In genomic region chr3:179929091-179929529, GRCh38 we compare ENCODE assay signal across 8 cellular contexts.
DNase-seq lines count a peak whose midpoint lies in the region; ATAC-seq, FAIRE-seq and TF ChIP-seq lines count a peak whose summit lies in the region.

No MANE protein-coding gene starts in this region.

- DNase-seq in CD14-positive monocyte (ENCODE audit: low spot score) (no peak), HTR-8/SVneo (ENCODE audit: insufficient read length, low spot score) (peak; percentile 14), NT2/D1 (ENCODE audit: low read depth, low spot score) (peak; percentile 76), activated T-helper 1 cell treated with Interleukin-2 at 50 U/mL for 16 hours (ENCODE audit: low read depth) (peak; percentile 1), globus pallidus (ENCODE audit: low spot score) (peak; percentile 85), renal cortical epithelial cell (ENCODE audit: low read depth) (peak; percentile 58)

- no peaks in the 10 kb centered on the region for H3K36me3 Mint-ChIP-seq in CD14-positive monocyte

- peak; percentile 62 for ATAC-seq in GM18907 (IDR thresholded peaks at IDR 0.05; ENCODE audit: unreplicated experiment)
- no peak for ATAC-seq in HG02571 (IDR thresholded peaks at IDR 0.05; ENCODE audit: unreplicated experiment)

- no peak overlapping the region for H3K27ac Mint-ChIP-seq in CD14-positive monocyte

- no peaks in the 10 kb centered on the region for H3K9me3 ChIP-seq in NT2/D1 (ENCODE audit: insufficient read depth, low read length)

- TF ChIP-seq CTCF in CD14-positive monocyte (IDR thresholded peaks at IDR 0.05): peak; percentile 78

- H3K4me3 ChIP-seq in NT2/D1 (ENCODE audit: insufficient read length, low read depth): no peak overlapping the region

- peaks cover 0 to 6% (median 4%) of the 10 kb centered on the region in 3 donors for H3K27me3 Mint-ChIP-seq in CD14-positive monocyte (ENCODE audit: low read depth in 3 of 3)

- H3K4me1 ChIP-seq in NT2/D1 (ENCODE audit: insufficient read depth, insufficient read length): peaks cover 2% of the 10 kb centered on the region

- intact Hi-C loops in CD14-positive monocyte (cut with micrococcal nuclease): no loop called here

- no peaks in the 10 kb centered on the region for H3K4me1 Mint-ChIP-seq in CD14-positive monocyte

- H3K4me3 Mint-ChIP-seq in CD14-positive monocyte: no peak overlapping the region

- no peaks in the 10 kb centered on the region for H3K27me3 ChIP-seq in NT2/D1 (ENCODE audit: insufficient read depth, insufficient read length)

- no peaks in the 10 kb centered on the region for H3K36me3 ChIP-seq in NT2/D1 (ENCODE audit: insufficient read depth, insufficient read length, low read length)

- H3K9ac ChIP-seq in NT2/D1 (ENCODE audit: insufficient read length, low read depth): no peak overlapping the region

- no peak for FAIRE-seq in HTR-8/SVneo (lab: Jason Lieb, UNC)

- no peaks in the 10 kb centered on the region for H3K9me3 Mint-ChIP-seq in CD14-positive monocyte
